Comparison of ENCODE assay signal across 1 cellular context in the genomic region with DNA sequence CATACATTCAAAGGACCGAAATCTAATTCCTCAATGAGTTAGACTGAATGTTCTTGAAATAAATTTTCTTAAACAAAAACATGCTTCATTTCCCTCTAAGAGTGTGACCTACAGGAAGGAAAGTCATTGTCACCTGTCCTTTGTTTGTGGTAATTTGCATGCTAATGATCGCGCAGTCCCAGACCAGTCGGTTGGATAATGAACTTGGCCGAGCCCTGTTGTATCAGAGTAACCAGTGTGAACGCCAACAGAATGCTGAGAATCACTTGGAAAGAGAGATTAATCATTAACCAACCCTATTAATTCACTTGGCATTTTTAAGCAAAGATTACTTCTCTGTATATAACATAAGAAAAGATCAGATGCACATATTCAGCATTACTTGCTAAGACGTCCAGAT.
TF ChIP-seq lines count a peak whose summit lies in the region.

No MANE protein-coding gene starts in this region.

TF ChIP-seq in GM23338, 12 proteins besides CTCF, POLR2A, EP300 and RAD21 (continued from another document):
- no peak for TF ChIP-seq JUNB (IDR thresholded peaks at IDR 0.05; ENCODE audit: unreplicated experiment)
- no peak for TF ChIP-seq ZNF331 (CRISPR knock-in tag; IDR thresholded peaks at IDR 0.05; ENCODE audit: low read depth)
